Comparison of ENCODE assay signal across 11 cellular contexts in the genomic region with DNA sequence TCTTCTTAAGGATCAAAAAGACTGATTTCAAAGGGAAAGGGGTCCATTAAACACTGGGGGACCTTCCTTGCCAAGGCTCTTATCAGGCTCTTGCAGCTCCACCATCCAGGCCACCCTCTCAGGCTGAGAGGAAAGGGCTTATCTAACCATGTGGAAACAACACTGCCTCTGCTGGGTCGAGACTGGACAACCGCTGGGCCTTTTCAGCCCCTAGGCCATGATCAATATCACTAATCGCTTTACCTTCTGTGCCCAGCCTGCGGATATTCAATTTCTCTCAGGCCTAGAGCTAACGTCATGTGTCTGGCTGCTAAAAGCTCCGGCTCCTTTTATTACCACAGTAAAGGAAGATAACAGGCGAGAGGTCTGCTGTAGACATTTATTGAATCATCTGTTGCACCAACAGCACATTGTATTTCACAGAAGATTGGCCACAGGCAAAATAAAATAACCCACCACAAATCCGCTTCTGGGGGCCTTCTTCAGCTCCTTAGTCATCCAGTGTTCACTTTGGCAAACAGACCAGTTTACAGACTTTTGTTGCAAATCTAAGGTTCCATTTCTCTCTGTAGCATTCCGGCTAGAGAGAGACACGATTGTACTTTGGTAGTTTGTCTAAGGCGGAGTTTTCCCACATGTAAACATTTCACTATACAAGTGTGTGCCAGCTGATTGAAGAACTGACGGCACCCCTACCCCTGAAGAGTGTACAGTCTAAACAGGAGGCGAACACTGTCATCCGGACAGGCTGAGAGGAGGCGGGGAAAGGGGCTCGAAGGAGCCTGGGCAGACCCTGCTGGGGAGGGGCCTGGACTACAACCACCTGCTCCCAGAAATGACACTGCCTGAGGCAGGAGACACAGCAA. TPM values are rescaled to one million over a fixed set of nuclear protein-coding genes. Genes with fewer than 3 reads are reported as not detected.
DNase-seq lines count a peak whose midpoint lies in the region; ATAC-seq, FAIRE-seq and TF ChIP-seq lines count a peak whose summit lies in the region.
"Had no signal": no experiment of that assay in that cellular context is flagged by ENCODE, and none has a peak within 500 bp of the region (broad histone marks: within the 10 kb centered on the region; RNA-seq: fewer than 3 reads in every experiment).

No MANE protein-coding gene starts in this region.

- no peak overlapping the region for H4K12ac ChIP-seq in trophoblast cell (ENCODE audit: low read depth, low read length)

- H3K36me3 Mint-ChIP-seq in effector memory CD8-positive, alpha-beta T cell (ENCODE audit: insufficient read depth) = peaks cover 31% of the 10 kb centered on the region

- H3K4me3 Mint-ChIP-seq in effector memory CD8-positive, alpha-beta T cell = no peak overlapping the region
- H3K4me3 Mint-ChIP-seq: dendritic cell treated with granulocyte-macrophage colony-stimulating factor and Interleukin-4, amounts not matched to agents 40 ng/mL and 50 ng/mL, for 4 days had no signal

- no peak overlapping the region for H4K91ac ChIP-seq in trophoblast cell (ENCODE audit: low read depth, low read length)

- no peak for ATAC-seq in effector memory CD8-positive, alpha-beta T cell (replicated peaks)
- ATAC-seq in psoas muscle = no peak

- no peaks in the 10 kb centered on the region for H3K9me3 ChIP-seq in trophoblast cell (ENCODE audit: insufficient read depth, low read depth, low read length)
- no peaks in the 10 kb centered on the region for H3K9me3 ChIP-seq in psoas muscle

- no peaks in the 10 kb centered on the region for H3K27me3 ChIP-seq in trophoblast cell (ENCODE audit: insufficient read depth, low read length)
- H3K27me3 ChIP-seq in psoas muscle (ENCODE audit: insufficient read depth in 3 of 3, low read length in 2 of 3) = no peaks in the 10 kb centered on the region

- H2BK5ac ChIP-seq in trophoblast cell (ENCODE audit: low read depth, low read length, poor library complexity) = peak overlapping the region; percentile 23

- H3K9me3 Mint-ChIP-seq in effector memory CD8-positive, alpha-beta T cell = no peaks in the 10 kb centered on the region
- H3K9me3 Mint-ChIP-seq: dendritic cell treated with granulocyte-macrophage colony-stimulating factor and Interleukin-4, amounts not matched to agents 40 ng/mL and 50 ng/mL, for 4 days had no signal

- TF ChIP-seq CTCF in psoas muscle (IDR thresholded peaks at IDR 0.05) = no peak

- no peak for TF ChIP-seq POLR2A in GM12891 (IDR thresholded peaks at IDR 0.05; ENCODE audit: low read depth, low read length)

- DNase-seq in Daoy (ENCODE audit: low read depth) (peak; percentile 74), OCI-M1 (lab: John Stamatoyannopoulos, UW) (peak; percentile 96), trophoblast cell (peak in 1 of 2 donors; percentile 10), GM12891 (ENCODE audit: insufficient read length, low spot score) (no peak), GM19238 (ENCODE audit: insufficient read length, low spot score) (no peak), AG08395 (ENCODE audit: low spot score) (no peak), psoas muscle (no peak)
- DNase-seq in effector memory CD8-positive, alpha-beta T cell = no peak
- DNase-seq: activated CD4-positive, alpha-beta T cell treated with anti-CD3 and anti-CD28 coated beads for 1 hour; NCI-H1092 had no signal

- H3K27me3 Mint-ChIP-seq in effector memory CD8-positive, alpha-beta T cell = no peaks in the 10 kb centered on the region

- no peak overlapping the region for H2AFZ ChIP-seq in trophoblast cell (ENCODE audit: insufficient read depth, low read length, poor library complexity)

- H3K27ac ChIP-seq in trophoblast cell (ENCODE audit: low read depth, low read length) = peak overlapping the region; percentile 67
- no peak overlapping the region for H3K27ac ChIP-seq in psoas muscle

- intact Hi-C loops in psoas muscle (cut with DNase I) = no loop called here

- H3K18ac ChIP-seq in trophoblast cell (ENCODE audit: low read length) = no peak overlapping the region

- no peak overlapping the region for H2AK5ac ChIP-seq in trophoblast cell (ENCODE audit: low read length)

- peak overlapping the region; percentile 4 for H3K4me2 ChIP-seq in trophoblast cell (ENCODE audit: low read length)

- no peak overlapping the region for H3K14ac ChIP-seq in trophoblast cell (ENCODE audit: low read length)

- H2BK12ac ChIP-seq in trophoblast cell (ENCODE audit: low read length) = no peak overlapping the region

- H3K4me1 ChIP-seq in trophoblast cell (ENCODE audit: control insufficient read depth in 1 of 2, insufficient read depth in 2 of 2, low read length in 2 of 2) = peaks cover 29 to 40% of the 10 kb centered on the region in 2 experiments
- peaks cover 11% of the 10 kb centered on the region for H3K4me1 ChIP-seq in psoas muscle

- H3K4ac ChIP-seq in trophoblast cell (ENCODE audit: low read depth, low read length) = no peak overlapping the region

- H3K36me3 ChIP-seq in trophoblast cell (ENCODE audit: control insufficient read depth in 1 of 2, insufficient read depth in 2 of 2, low read length in 2 of 2) (peaks cover 26 to 27% of the 10 kb centered on the region in 2 experiments), psoas muscle (ENCODE audit: insufficient read depth in 1 of 2, low read depth in 1 of 2) (no peaks in the 10 kb centered on the region)

- H3K4me1 Mint-ChIP-seq in effector memory CD8-positive, alpha-beta T cell (ENCODE audit: low read depth in 2 of 2) = peaks cover 21 to 38% of the 10 kb centered on the region in 2 donors

- no peak for FAIRE-seq in GM12891 (lab: Jason Lieb, UNC)

- no peaks in the 10 kb centered on the region for H3K79me2 ChIP-seq in trophoblast cell (ENCODE audit: control insufficient read depth, insufficient read depth, low read length, poor library complexity)

- no peak overlapping the region for H3K23ac ChIP-seq in trophoblast cell (ENCODE audit: low read length)

- H2BK120ac ChIP-seq in trophoblast cell (ENCODE audit: insufficient read depth, low read length, poor library complexity) = no peak overlapping the region

- peak overlapping the region; percentile 8 to 77 for H3K27ac Mint-ChIP-seq in effector memory CD8-positive, alpha-beta T cell

- no peak overlapping the region for H3K9ac ChIP-seq in trophoblast cell (ENCODE audit: low read length)

- no CpG with 5 or more reads among the region's 16 CpGs for WGBS in trophoblast cell (ENCODE audit: extremely low coverage, insufficient coverage, insufficient read length)
- WGBS in psoas muscle, 3 donors = 81 to 85% (median 83%) methylated on average over 16 of the region's 16 CpGs

- peaks cover 7% of the 10 kb centered on the region for H3K79me1 ChIP-seq in trophoblast cell (ENCODE audit: low read length)

- no peak overlapping the region for H4K8ac ChIP-seq in trophoblast cell (ENCODE audit: low read depth, low read length)

- H3K4me3 ChIP-seq in trophoblast cell (ENCODE audit: low read depth, low read length) (no peak overlapping the region), psoas muscle (no peak overlapping the region)

TF ChIP-seq in GM12891, 5 proteins besides CTCF, POLR2A, EP300 and RAD21:
- no peak for TF ChIP-seq POU2F2 (IDR thresholded peaks at IDR 0.05; ENCODE audit: low read depth, low read length)
- no peak for TF ChIP-seq TAF1 (IDR thresholded peaks at IDR 0.05; ENCODE audit: low read depth, low read length)
- no peak for TF ChIP-seq SPI1 (IDR thresholded peaks at IDR 0.05; ENCODE audit: low read depth, low read length)
- TF ChIP-seq POLR2AphosphoS5 (IDR thresholded peaks at IDR 0.05; ENCODE audit: low read depth, low read length) = no peak
- TF ChIP-seq PAX5 (IDR thresholded peaks at IDR 0.05; ENCODE audit: insufficient read depth, low read length, severe bottlenecking) = no peak

RNA-seq across cellular contexts. Expression of a gene that starts 13.9 kb away (rescaled TPM):
- 16.7 and 21.1 TPM in 2 replicates for total RNA-seq in Daoy (2014; rRNA removed; shearing (Covaris generic))
- 15.7 and 18.0 TPM in 2 replicates for polyA plus RNA-seq in trophoblast cell (2013)
- 3.8 TPM for polyA plus RNA-seq in GM12891 (2012; ENCODE audit: low read depth, missing spikeins)
- total RNA-seq in psoas muscle = 1 to 10 TPM; 1.5 to 4.2 (median 2.5) TPM
- 1 to 10 TPM; 1.7 to 3.9 (median 2.9) TPM for polyA plus RNA-seq in psoas muscle

RNA-seq across cellular contexts. Expression of a gene that starts 44.7 kb away (rescaled TPM):
- total RNA-seq in Daoy (2014; rRNA removed; shearing (Covaris generic)) = 0.29 TPM in 1 of 2 replicates, not detected in the other
- 0.25 and 0.39 TPM in 2 replicates for polyA plus RNA-seq in trophoblast cell (2013)
- 0.21 TPM for polyA plus RNA-seq in GM12891 (2012; ENCODE audit: low read depth, missing spikeins)
- 10 to 100 TPM in 1 of 4 donors, 1 to 10 TPM in 3; 2.0 to 12.5 (median 4.5) TPM for total RNA-seq in psoas muscle
- polyA plus RNA-seq in psoas muscle = 1 to 10 TPM in 2 of 3 donors, under 1 TPM in 1; 0.82 to 1.9 (median 1.8) TPM

Comparison
In these comparisons a context has a peak if more than half of its experiments do, and no peak if none do; other contexts are left out.
1. DNase-seq: peak in Daoy (single experiment) and OCI-M1 (single experiment); none in effector memory CD8-positive, alpha-beta T cell (0 of 3), GM12891 (single experiment), GM19238 (single experiment), AG08395 (single experiment) and psoas muscle (0 of 2).